Comparison of ENCODE assay signal across 10 cellular contexts in the genomic region with DNA sequence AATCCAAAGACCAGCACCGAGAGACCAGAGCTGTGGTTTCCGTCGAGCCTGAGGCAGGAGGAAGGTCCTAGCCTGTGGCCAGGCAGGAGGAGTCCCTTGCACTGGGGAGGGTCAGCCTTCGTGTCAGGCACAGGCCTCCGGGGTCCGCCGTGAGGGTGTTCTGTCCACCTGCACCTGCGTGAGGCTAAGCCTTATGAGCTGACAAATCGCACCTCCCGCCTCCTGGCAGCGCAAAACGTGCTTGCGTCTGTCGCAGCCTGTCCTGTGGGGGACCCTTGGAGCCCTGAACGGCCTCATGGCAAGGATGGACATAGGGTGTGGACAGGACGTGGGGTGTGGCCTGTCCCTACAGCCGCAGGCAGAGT.
"Had no signal": no experiment of that assay in that cellular context is flagged by ENCODE, and none has a peak within 500 bp of the region (broad histone marks: within the 10 kb centered on the region; RNA-seq: fewer than 3 reads in every experiment).

No MANE protein-coding gene starts in this region.

- H3K27ac Mint-ChIP-seq: activated naive CD8-positive, alpha-beta T cell treated with anti-CD3 and anti-CD28 coated beads for 36 hours; immature natural killer cell had no signal

- H3K36me3 Mint-ChIP-seq: activated naive CD8-positive, alpha-beta T cell treated with anti-CD3 and anti-CD28 coated beads for 36 hours; brain; immature natural killer cell had no signal

- DNase-seq: activated CD4-positive, alpha-beta T cell treated with anti-CD3 and anti-CD28 coated beads for 1 hour; activated CD4-positive, alpha-beta T cell treated with anti-CD3 and anti-CD28 coated beads, Interleukin-2, amount 50 U/mL, for 48 hours; activated naive CD8-positive, alpha-beta T cell treated with anti-CD3 and anti-CD28 coated beads for 36 hours; dermis blood vessel endothelial cell; immature natural killer cell; stimulated activated CD4-positive, alpha-beta T cell treated with anti-CD3 and anti-CD28 coated beads, Interleukin-15, amount 100 ng/mL, for 24 hours; stimulated activated CD4-positive, alpha-beta T cell treated with anti-CD3 and anti-CD28 coated beads, Interleukin-4, amount 100 ng/mL, for 1 hour; stimulated activated naive CD4-positive, alpha-beta T cell; trophoblast cell had no signal

- H3K9me3 Mint-ChIP-seq: activated naive CD8-positive, alpha-beta T cell treated with anti-CD3 and anti-CD28 coated beads for 36 hours; immature natural killer cell had no signal

- H3K4me1 Mint-ChIP-seq: activated naive CD8-positive, alpha-beta T cell treated with anti-CD3 and anti-CD28 coated beads for 36 hours; immature natural killer cell had no signal

- H3K4me3 Mint-ChIP-seq: activated naive CD8-positive, alpha-beta T cell treated with anti-CD3 and anti-CD28 coated beads for 36 hours; brain; immature natural killer cell had no signal

- H3K27me3 Mint-ChIP-seq: activated naive CD8-positive, alpha-beta T cell treated with anti-CD3 and anti-CD28 coated beads for 36 hours; brain had no signal
